In the genomic region with DNA sequence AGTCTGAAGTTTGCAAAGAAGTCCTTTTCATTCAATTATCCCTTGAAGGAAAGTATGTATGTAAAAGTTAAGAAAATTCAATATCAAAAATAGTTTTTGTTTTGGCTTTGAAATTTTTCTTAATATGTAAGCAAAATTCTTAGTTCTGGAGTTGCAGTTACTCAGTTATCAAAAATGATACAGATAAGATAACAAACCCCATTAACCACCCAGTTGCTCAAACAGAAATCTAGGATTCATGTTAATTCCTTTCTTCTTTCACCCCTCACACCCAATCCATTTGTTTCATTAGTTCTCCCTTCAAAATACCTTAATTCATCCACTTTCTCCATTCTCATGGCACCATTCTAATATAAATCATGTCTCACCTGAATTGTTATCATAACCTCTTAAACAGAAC, we compare ENCODE assay signal across 30 cellular contexts.
"Had no signal": no experiment of that assay in that cellular context is flagged by ENCODE, and none has a peak within 500 bp of the region (broad histone marks: within the 10 kb centered on the region; RNA-seq: fewer than 3 reads in every experiment).

No MANE protein-coding gene starts in this region.

- H3K9me3 ChIP-seq: body of pancreas, breast epithelium, gastrocnemius medialis had no signal

- H3K27me3 ChIP-seq: body of pancreas, breast epithelium, dorsolateral prefrontal cortex, foreskin keratinocyte, gastrocnemius medialis had no signal

- H3K4me1 ChIP-seq: body of pancreas, breast epithelium, foreskin keratinocyte, gastrocnemius medialis had no signal

- H3K9me3 Mint-ChIP-seq: activated CD8-positive, alpha-beta T cell treated with anti-CD3 and anti-CD28 coated beads for 36 hours; activated naive CD4-positive, alpha-beta T cell treated with anti-CD3 and anti-CD28 coated beads for 36 hours; activated naive CD4-positive, alpha-beta T cell treated with anti-CD3 and anti-CD28 coated beads, Interleukin-2, amount 50 U/mL, for 24 hours; activated naive CD8-positive, alpha-beta T cell treated with anti-CD3 and anti-CD28 coated beads for 36 hours; activated naive CD8-positive, alpha-beta T cell treated with anti-CD3 and anti-CD28 coated beads, Interleukin-2, amount 50 U/mL, for 24 hours; activated T-cell treated with anti-CD3 and anti-CD28 coated beads, Interleukin-2, amount 50 U/mL, for 4 hours; activated T-helper 1 cell treated with anti-CD3 and anti-CD28 coated beads, Interleukin-12 subunit alpha, Interleukin-12 subunit beta, Interleukin-2, Interleukin-4 antibody, amounts not matched to agents 30 ng/mL and 10 ng/mL and 1 ng/mL, durations not matched to agents 14 hours and 24 hours and 36 hours; activated T-helper 2 cell treated with anti-CD3 and anti-CD28 coated beads, Interferon-gamma antibody, Interleukin-2, Interleukin-4, amounts not matched to agents 10 μg/mL and 5 μg/mL and 100 μg/mL, durations not matched to agents 14 hours and 24 hours and 36 hours; central memory CD8-positive, alpha-beta T cell; dendritic cell treated with granulocyte-macrophage colony-stimulating factor and Interleukin-4, amounts not matched to agents 40 ng/mL and 50 ng/mL, for 4 days; endodermal cell; WTC11 had no signal

- H3K27me3 Mint-ChIP-seq: activated CD8-positive, alpha-beta T cell treated with anti-CD3 and anti-CD28 coated beads for 36 hours; activated naive CD4-positive, alpha-beta T cell treated with anti-CD3 and anti-CD28 coated beads, Interleukin-2, amount 50 U/mL, for 24 hours; activated naive CD8-positive, alpha-beta T cell treated with anti-CD3 and anti-CD28 coated beads for 36 hours; activated naive CD8-positive, alpha-beta T cell treated with anti-CD3 and anti-CD28 coated beads, Interleukin-2, amount 50 U/mL, for 24 hours; central memory CD8-positive, alpha-beta T cell; dendritic cell treated with granulocyte-macrophage colony-stimulating factor and Interleukin-4, amounts not matched to agents 40 ng/mL and 50 ng/mL, for 4 days had no signal

- H3K36me3 Mint-ChIP-seq: activated naive CD4-positive, alpha-beta T cell treated with anti-CD3 and anti-CD28 coated beads, Interleukin-2, amount 50 U/mL, for 24 hours; activated naive CD8-positive, alpha-beta T cell treated with anti-CD3 and anti-CD28 coated beads for 36 hours; WTC11 had no signal

- H3K4me3 ChIP-seq: body of pancreas, breast epithelium, cardiac muscle cell, coronary artery, dorsolateral prefrontal cortex, gastrocnemius medialis had no signal

- H3K27ac ChIP-seq: body of pancreas, breast epithelium, cardiac muscle cell, coronary artery, dorsolateral prefrontal cortex, foreskin keratinocyte, gastrocnemius medialis, VCaP had no signal

- DNase-seq: activated CD4-positive, alpha-beta T cell treated with anti-CD3 and anti-CD28 coated beads for 1 hour; activated CD4-positive, alpha-beta T cell treated with anti-CD3 and anti-CD28 coated beads for 4 hours; activated CD4-positive, alpha-beta T cell treated with anti-CD3 and anti-CD28 coated beads, Interleukin-2, amount 50 U/mL, for 1 hour; activated CD4-positive, alpha-beta T cell treated with anti-CD3 and anti-CD28 coated beads, Interleukin-2, amount 50 U/mL, for 48 hours; activated CD8-positive, alpha-beta memory T cell treated with anti-CD3 and anti-CD28 coated beads for 24 hours; activated CD8-positive, alpha-beta T cell treated with anti-CD3 and anti-CD28 coated beads for 36 hours; activated effector memory CD4-positive, alpha-beta T cell treated with anti-CD3 and anti-CD28 coated beads, Interleukin-2, amount 50 U/mL, for 16 hours; activated naive CD4-positive, alpha-beta T cell treated with anti-CD3 and anti-CD28 coated beads for 36 hours; activated naive CD8-positive, alpha-beta T cell treated with anti-CD3 and anti-CD28 coated beads for 36 hours; activated naive CD8-positive, alpha-beta T cell treated with anti-CD3 and anti-CD28 coated beads, Interleukin-2, amount 50 U/mL, for 24 hours; activated T-cell treated with anti-CD3 and anti-CD28 coated beads, Interleukin-2, amount 50 U/mL, for 4 hours; amniotic stem cell; anterior cingulate cortex; body of pancreas; dorsolateral prefrontal cortex; effector memory CD4-positive, alpha-beta T cell; endodermal cell; gastrocnemius medialis; head of caudate nucleus had no signal

- H3K4me3 Mint-ChIP-seq: activated CD8-positive, alpha-beta T cell treated with anti-CD3 and anti-CD28 coated beads for 36 hours; activated naive CD4-positive, alpha-beta T cell treated with anti-CD3 and anti-CD28 coated beads for 36 hours; activated naive CD4-positive, alpha-beta T cell treated with anti-CD3 and anti-CD28 coated beads, Interleukin-2, amount 50 U/mL, for 24 hours; activated naive CD8-positive, alpha-beta T cell treated with anti-CD3 and anti-CD28 coated beads for 36 hours; activated naive CD8-positive, alpha-beta T cell treated with anti-CD3 and anti-CD28 coated beads, Interleukin-2, amount 50 U/mL, for 24 hours; activated T-cell treated with anti-CD3 and anti-CD28 coated beads, Interleukin-2, amount 50 U/mL, for 4 hours; activated T-helper 1 cell treated with anti-CD3 and anti-CD28 coated beads, Interleukin-12 subunit alpha, Interleukin-12 subunit beta, Interleukin-2, Interleukin-4 antibody, amounts not matched to agents 30 ng/mL and 10 ng/mL and 1 ng/mL, durations not matched to agents 14 hours and 24 hours and 36 hours; central memory CD8-positive, alpha-beta T cell; dendritic cell treated with granulocyte-macrophage colony-stimulating factor and Interleukin-4, amounts not matched to agents 40 ng/mL and 50 ng/mL, for 4 days; endodermal cell; WTC11 had no signal

- H3K27ac Mint-ChIP-seq: activated CD8-positive, alpha-beta T cell treated with anti-CD3 and anti-CD28 coated beads for 36 hours; activated naive CD4-positive, alpha-beta T cell treated with anti-CD3 and anti-CD28 coated beads for 36 hours; activated naive CD4-positive, alpha-beta T cell treated with anti-CD3 and anti-CD28 coated beads, Interleukin-2, amount 50 U/mL, for 24 hours; activated naive CD8-positive, alpha-beta T cell treated with anti-CD3 and anti-CD28 coated beads for 36 hours; activated naive CD8-positive, alpha-beta T cell treated with anti-CD3 and anti-CD28 coated beads, Interleukin-2, amount 50 U/mL, for 24 hours; activated T-helper 1 cell treated with anti-CD3 and anti-CD28 coated beads, Interleukin-12 subunit alpha, Interleukin-12 subunit beta, Interleukin-2, Interleukin-4 antibody, amounts not matched to agents 30 ng/mL and 10 ng/mL and 1 ng/mL, durations not matched to agents 14 hours and 24 hours and 36 hours; activated T-helper 2 cell treated with anti-CD3 and anti-CD28 coated beads, Interferon-gamma antibody, Interleukin-2, Interleukin-4, amounts not matched to agents 10 μg/mL and 5 μg/mL and 100 μg/mL, durations not matched to agents 14 hours and 24 hours and 36 hours; dendritic cell treated with granulocyte-macrophage colony-stimulating factor and Interleukin-4, amounts not matched to agents 40 ng/mL and 50 ng/mL, for 4 days; endodermal cell; WTC11 had no signal

- H3K4me1 Mint-ChIP-seq: activated naive CD8-positive, alpha-beta T cell treated with anti-CD3 and anti-CD28 coated beads for 36 hours; activated naive CD8-positive, alpha-beta T cell treated with anti-CD3 and anti-CD28 coated beads, Interleukin-2, amount 50 U/mL, for 24 hours had no signal

- H3K36me3 ChIP-seq: breast epithelium, cardiac muscle cell, gastrocnemius medialis had no signal
